1 cellular context compared by ENCODE assay signal in genomic region chr15:45166792-45167630, GRCh38.
TF ChIP-seq lines count a peak whose summit lies in the region.

No MANE protein-coding gene starts in this region.

TF ChIP-seq in GM12878, 131 proteins besides CTCF, POLR2A, EP300 and RAD21 (continues in another document):
- peak; percentile 93 for TF ChIP-seq LARP7 (IDR thresholded peaks at IDR 0.05)
- TF ChIP-seq EGR1 (IDR thresholded peaks at IDR 0.05; ENCODE audit: borderline replicate concordance in 1 of 2, low read depth in 2 of 2, low read length in 2 of 2) = peak in 1 of 2 experiments; percentile 65; a peak in 2 of 3 replicates
- TF ChIP-seq BCLAF1 (IDR thresholded peaks at IDR 0.05) = peak; percentile 62; the same call in 1 of the 2 replicates
- no peak for TF ChIP-seq TBL1XR1 (IDR thresholded peaks at IDR 0.05; ENCODE audit: low read depth, low read length)
- TF ChIP-seq CEBPZ (IDR thresholded peaks at IDR 0.05; ENCODE audit: low read depth, low read length) = no peak
- peak; percentile 36; the same call in 1 of the 2 replicates for TF ChIP-seq TAF1 (IDR thresholded peaks at IDR 0.05; ENCODE audit: borderline replicate concordance, low read depth, low read length)
- TF ChIP-seq SMC3 (IDR thresholded peaks at IDR 0.05; ENCODE audit: borderline replicate concordance, low read length) = 0 out of 2 replicates have a peak, but pooled peaks have one; percentile 5
- 0 out of 4 replicates have a peak, but pooled peaks of 1 of the 2 experiments have one; percentile 19 for TF ChIP-seq SRF (IDR thresholded peaks at IDR 0.05; ENCODE audit: low read depth in 2 of 2, low read length in 2 of 2)
- TF ChIP-seq HDAC2 (IDR thresholded peaks at IDR 0.05) = 0 out of 2 replicates have a peak, but pooled peaks have one; percentile 44
- TF ChIP-seq JUND (IDR thresholded peaks at IDR 0.05; ENCODE audit: low read depth, low read length) = no peak
- TF ChIP-seq ZNF24 (IDR thresholded peaks at IDR 0.05) = peak; percentile 57; the same call in 1 of the 2 replicates
- TF ChIP-seq ZNF384 (IDR thresholded peaks at IDR 0.05; ENCODE audit: borderline replicate concordance, low read depth, low read length) = no peak
- TF ChIP-seq ZNF217 (IDR thresholded peaks at IDR 0.05) = peak; percentile 75; the same call in 1 of the 2 replicates
- TF ChIP-seq MLLT1 (IDR thresholded peaks at IDR 0.05) = 0 out of 2 replicates have a peak, but pooled peaks have one; percentile 35
- no peak for TF ChIP-seq BMI1 (IDR thresholded peaks at IDR 0.05; ENCODE audit: borderline replicate concordance)
- 0 out of 2 replicates have a peak, but pooled peaks have one; percentile 15 for TF ChIP-seq PKNOX1 (IDR thresholded peaks at IDR 0.05)
- peak; percentile 29; the same call in 1 of the 2 replicates for TF ChIP-seq SPI1 (IDR thresholded peaks at IDR 0.05; ENCODE audit: borderline replicate concordance, insufficient read depth, low read depth, low read length)
- peak; percentile 31 for TF ChIP-seq CREM (IDR thresholded peaks at IDR 0.05; ENCODE audit: low read depth)
- TF ChIP-seq MEF2A (IDR thresholded peaks at IDR 0.05; ENCODE audit: insufficient read depth, low read depth, low read length) = 0 out of 2 replicates have a peak, but pooled peaks have one; percentile 2
- TF ChIP-seq TCF3 (IDR thresholded peaks at IDR 0.05; ENCODE audit: borderline replicate concordance, insufficient read depth, low read depth, low read length) = 0 out of 2 replicates have a peak, but pooled peaks have one; percentile 36
- peak; percentile 75 for TF ChIP-seq DPF2 (IDR thresholded peaks at IDR 0.05)
- no peak for TF ChIP-seq ZNF622 (IDR thresholded peaks at IDR 0.05)
- no peak for TF ChIP-seq SREBF1 (IDR thresholded peaks at IDR 0.05; ENCODE audit: low read length)
- TF ChIP-seq NR2F1 (conservative IDR thresholded peaks at IDR 0.05) = peak; percentile 55
- TF ChIP-seq ZBTB40 (IDR thresholded peaks at IDR 0.05; ENCODE audit: borderline replicate concordance) = no peak
- TF ChIP-seq NFYA (IDR thresholded peaks at IDR 0.05; ENCODE audit: borderline replicate concordance, low read depth, low read length) = no peak
- peak; percentile 62; the same call in 1 of the 2 replicates for TF ChIP-seq NR2C1 (IDR thresholded peaks at IDR 0.05)
- no peak for TF ChIP-seq JUNB (IDR thresholded peaks at IDR 0.05)
- no peak for TF ChIP-seq SMAD5 (IDR thresholded peaks at IDR 0.05; ENCODE audit: low read depth)
- TF ChIP-seq CHD2 (IDR thresholded peaks at IDR 0.05; ENCODE audit: borderline replicate concordance, low read depth, low read length) = 0 out of 2 replicates have a peak, but pooled peaks have one; percentile 16
- 0 out of 2 replicates have a peak, but pooled peaks have one; percentile 76 for TF ChIP-seq RBBP5 (conservative IDR thresholded peaks at IDR 0.05)
- no peak for TF ChIP-seq CBX3 (IDR thresholded peaks at IDR 0.05; ENCODE audit: borderline replicate concordance, low read depth)
- TF ChIP-seq BACH1 (IDR thresholded peaks at IDR 0.05; ENCODE audit: borderline replicate concordance) = peak; percentile 93; the same call in 1 of the 2 replicates
- peak in 1 of 2 experiments; percentile 37; a peak in 2 of 4 replicates for TF ChIP-seq IKZF2 (IDR thresholded peaks at IDR 0.05)
- no peak for TF ChIP-seq MTA2 (IDR thresholded peaks at IDR 0.05; ENCODE audit: low read depth)
- no peak for TF ChIP-seq USF1 (IDR thresholded peaks at IDR 0.05; ENCODE audit: borderline replicate concordance, extremely low read length, insufficient read depth, low read depth, low read length)
- TF ChIP-seq BCL3 (IDR thresholded peaks at IDR 0.05; ENCODE audit: borderline replicate concordance, insufficient read depth, low read depth, low read length, poor library complexity, severe bottlenecking) = peak; percentile 19
- TF ChIP-seq POU2F2 (IDR thresholded peaks at IDR 0.05; ENCODE audit: borderline replicate concordance, low read depth, low read length) = peak; percentile 20; the same call in 2 of the 3 replicates
- TF ChIP-seq ATF7 (IDR thresholded peaks at IDR 0.05; ENCODE audit: low read depth) = no peak
- TF ChIP-seq PAX8 (IDR thresholded peaks at IDR 0.05) = no peak
- TF ChIP-seq NKRF (conservative IDR thresholded peaks at IDR 0.05) = peak; percentile 57; the same call in 1 of the 2 replicates
- peak; percentile 72 for TF ChIP-seq POLR2AphosphoS5 (IDR thresholded peaks at IDR 0.05; ENCODE audit: low read length)
- no peak for TF ChIP-seq ZNF274 (IDR thresholded peaks at IDR 0.05; ENCODE audit: insufficient read depth, insufficient read length)
- TF ChIP-seq YY1 (IDR thresholded peaks at IDR 0.05; ENCODE audit: low read depth, low read length) = peak; percentile 86
